Comparison of ENCODE assay signal across 17 cellular contexts in the genomic region with DNA sequence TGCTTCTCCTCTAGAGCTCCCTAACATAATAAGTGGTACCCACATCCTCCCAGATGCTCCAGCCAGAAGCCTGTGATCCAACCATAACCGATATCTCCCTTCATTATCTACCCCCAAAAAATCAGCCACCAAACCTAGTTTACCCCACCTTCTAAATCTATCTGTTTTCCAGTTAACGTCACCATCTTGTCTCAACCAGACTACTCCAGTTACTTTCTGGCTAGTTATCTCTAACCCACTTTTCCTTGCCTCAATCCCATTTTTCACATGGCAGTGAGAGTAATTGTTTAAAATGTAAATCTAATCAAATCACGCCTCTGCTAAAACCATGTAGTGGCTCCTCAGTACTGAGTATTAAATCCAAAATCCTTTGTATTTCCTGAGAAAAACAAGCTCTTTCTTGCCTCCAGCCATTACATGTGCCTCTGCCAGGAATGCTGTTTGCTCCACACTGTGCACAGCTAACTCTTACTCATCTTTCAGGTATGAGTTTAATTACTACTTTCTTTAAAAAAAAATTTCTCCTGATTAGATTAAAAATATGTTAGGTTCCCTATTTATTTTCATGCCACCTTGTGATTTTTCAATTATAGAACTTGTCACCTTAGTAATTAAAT. TPM values are rescaled to one million over a fixed set of nuclear protein-coding genes. Genes with fewer than 3 reads are reported as not detected.
DNase-seq lines count a peak whose midpoint lies in the region; ATAC-seq and TF ChIP-seq lines count a peak whose summit lies in the region.
"Had no signal": no experiment of that assay in that cellular context is flagged by ENCODE, and none has a peak within 500 bp of the region (broad histone marks: within the 10 kb centered on the region; RNA-seq: fewer than 3 reads in every experiment).

No MANE protein-coding gene starts in this region.

- H3K4me1 Mint-ChIP-seq in activated T-cell treated with anti-CD3 and anti-CD28 coated beads, Interleukin-2, amount 50 U/mL, for 72 hours (ENCODE audit: low read depth) = no peaks in the 10 kb centered on the region

- POLR2A ChIA-PET in HCT116 (lab: Charles Lee) = no interaction called here

- peak overlapping the region; percentile 52 for H3K4me2 ChIP-seq in HCT116 (ENCODE audit: low read length)

- CTCF ChIA-PET in HCT116 (lab: Charles Lee) = interaction anchor here (1.2 to 1.5 kb wide), 2 partner anchors 28 to 37 kb away, joined by 3 to 4 read pairs; no protein-coding TSS in a partner anchor

- RAD21 ChIA-PET in HCT116 (lab: Charles Lee; ENCODE audit: low non-redundant PET in 1 of 2, low total read pairs in 2 of 2, uncharacterized antibody in 2 of 2, unreplicated experiment in 2 of 2) = no interaction called here

- H3K27ac Mint-ChIP-seq in activated T-cell treated with anti-CD3 and anti-CD28 coated beads, Interleukin-2, amount 50 U/mL, for 72 hours = no peak overlapping the region

- no peaks in the 10 kb centered on the region for H3K79me2 ChIP-seq in HCT116 (ENCODE audit: insufficient read depth, low read length)

- H3K9me2 ChIP-seq in HCT116 (ENCODE audit: insufficient read depth) = no peaks in the 10 kb centered on the region

- H4K20me1 ChIP-seq in HCT116 (ENCODE audit: insufficient read depth) = no peaks in the 10 kb centered on the region

- H3K4me3 Mint-ChIP-seq in activated T-cell treated with anti-CD3 and anti-CD28 coated beads, Interleukin-2, amount 50 U/mL, for 72 hours = no peak overlapping the region

- H3K9ac ChIP-seq in HCT116 (ENCODE audit: low read length) (no peak overlapping the region), adipocyte (ENCODE audit: low read length) (no peak overlapping the region)

- H3K9me3 ChIP-seq in HCT116 (ENCODE audit: control insufficient read depth in 1 of 2, insufficient read depth in 1 of 2, low read depth in 1 of 2, low read length in 2 of 2) = no peaks in the 10 kb centered on the region
- no peaks in the 10 kb centered on the region for H3K9me3 ChIP-seq in adipocyte (ENCODE audit: control insufficient read depth, low read length)
- H3K9me3 ChIP-seq: lower lobe of right lung, spleen had no signal

- no peaks in the 10 kb centered on the region for H3K27me3 Mint-ChIP-seq in activated T-cell treated with anti-CD3 and anti-CD28 coated beads, Interleukin-2, amount 50 U/mL, for 72 hours (ENCODE audit: low read depth)

- no peaks in the 10 kb centered on the region for H3K36me3 Mint-ChIP-seq in activated T-cell treated with anti-CD3 and anti-CD28 coated beads, Interleukin-2, amount 50 U/mL, for 72 hours (ENCODE audit: insufficient read depth in 2 of 2)

- no TSS peak for BruUV-seq in HCT116 (replicated peaks; lab: Mats Ljungman, UMichigan)

- H3K27me3 ChIP-seq in HCT116 (ENCODE audit: insufficient read depth, low read length) = no peaks in the 10 kb centered on the region
- H3K27me3 ChIP-seq in adipocyte (replicated peaks; ENCODE audit: control insufficient read depth, insufficient read depth, low read length) = no peaks in the 10 kb centered on the region
- H3K27me3 ChIP-seq: spleen had no signal

- H3K4me1 ChIP-seq in HCT116 (ENCODE audit: control insufficient read depth in 1 of 2, insufficient read depth in 2 of 2, low read length in 2 of 2) (peaks cover 4 to 10% of the 10 kb centered on the region in 2 experiments; a peak in 3 of 4 replicates), adipocyte (ENCODE audit: control insufficient read depth, insufficient read depth, low read length) (peaks cover 6% of the 10 kb centered on the region)
- H3K4me1 ChIP-seq: lower lobe of right lung, spleen had no signal

- TF ChIP-seq RAD21 in HCT116 (IDR thresholded peaks at IDR 0.05; ENCODE audit: low read depth) = no peak

- H2AFZ ChIP-seq in HCT116 (ENCODE audit: low read depth, low read length, poor library complexity, severe bottlenecking) = peak overlapping the region; percentile 92

- TF ChIP-seq POLR2A in HCT116 (IDR thresholded peaks at IDR 0.05; ENCODE audit: borderline replicate concordance, extremely low read depth, insufficient read depth, insufficient read length) = no peak

- ATAC-seq in HCT116 (peak; percentile 64; the same call in 1 of the 2 replicates), HG03439 (IDR thresholded peaks at IDR 0.05; ENCODE audit: unreplicated experiment) (no peak)
- no peak for ATAC-seq in activated T-cell treated with anti-CD3 and anti-CD28 coated beads, Interleukin-2, amount 50 U/mL, for 72 hours (replicated peaks in 1 of 2)
- ATAC-seq: HepG2, lower lobe of right lung had no signal

- DNase-seq in HCT116 (ENCODE audit: low read depth, low spot score) (no peak), adipocyte (ENCODE audit: low read depth) (peak; percentile 77), fibroblast of the aortic adventitia (ENCODE audit: low read depth) (peak; percentile 31), NCI-H146 treated with DMSO at 0.1 percent for 48 hours (lab: John Stamatoyannopoulos, UW; ENCODE audit: unreplicated experiment) (no peak), NCI-H69 (lab: John Stamatoyannopoulos, UW) (no peak)
- DNase-seq in activated T-cell treated with anti-CD3 and anti-CD28 coated beads, Interleukin-2, amount 50 U/mL, for 72 hours = no peak
- DNase-seq: activated CD4-positive, alpha-beta T cell treated with anti-CD3 and anti-CD28 coated beads, Interleukin-2, amount 50 U/mL, for 1 hour; Calu3; effector memory CD4-positive, alpha-beta T cell; lower lobe of right lung; NCI-H1417; NCI-H524; spleen had no signal

- intact Hi-C loops in HCT116 (cut with micrococcal nuclease) = no loop called here

- TF ChIP-seq CTCF in HCT116 (IDR thresholded peaks at IDR 0.05 in 2 of 3, conservative IDR thresholded peaks at IDR 0.05 in 1 of 3; ENCODE audit: borderline replicate concordance in 1 of 3, insufficient read depth in 1 of 3, low read depth in 2 of 3, low read length in 2 of 3) (no peak), fibroblast of the aortic adventitia (IDR thresholded peaks at IDR 0.05; ENCODE audit: insufficient read depth, low read length) (no peak)

- H3K4me3 ChIP-seq in HCT116 (replicated peaks in 1 of 2; ENCODE audit: low read depth in 1 of 2, low read length in 2 of 2) (no peak overlapping the region), adipocyte (ENCODE audit: low read length) (no peak overlapping the region), fibroblast of the aortic adventitia (ENCODE audit: low read depth, low read length) (no peak overlapping the region)
- H3K4me3 ChIP-seq: lower lobe of right lung, spleen had no signal

- H3K27ac ChIP-seq in HCT116 (ENCODE audit: low read depth, low read length) = no peak overlapping the region
- H3K27ac ChIP-seq: lower lobe of right lung, spleen had no signal

- H3K36me3 ChIP-seq in HCT116 (ENCODE audit: control insufficient read depth in 1 of 2, insufficient read depth in 2 of 2, low read length in 2 of 2) = no peaks in the 10 kb centered on the region
- no peaks in the 10 kb centered on the region for H3K36me3 ChIP-seq in adipocyte (ENCODE audit: control insufficient read depth, insufficient read depth, low read length, severe bottlenecking)
- H3K36me3 ChIP-seq: lower lobe of right lung, spleen had no signal

- H3K9me3 Mint-ChIP-seq in activated T-cell treated with anti-CD3 and anti-CD28 coated beads, Interleukin-2, amount 50 U/mL, for 72 hours = no peaks in the 10 kb centered on the region

TF ChIP-seq in HCT116, 20 proteins besides CTCF, POLR2A, EP300 and RAD21:
- no peak for TF ChIP-seq EGR1 (IDR thresholded peaks at IDR 0.05; ENCODE audit: low read depth)
- TF ChIP-seq, protein P1, sequence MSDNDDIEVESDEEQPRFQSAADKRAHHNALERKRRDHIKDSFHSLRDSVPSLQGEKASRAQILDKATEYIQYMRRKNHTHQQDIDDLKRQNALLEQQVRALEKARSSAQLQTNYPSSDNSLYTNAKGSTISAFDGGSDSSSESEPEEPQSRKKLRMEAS (IDR thresholded peaks at IDR 0.05) = no peak
- 0 out of 2 replicates have a peak, but pooled peaks have one; percentile 22 for TF ChIP-seq FOSL1 (IDR thresholded peaks at IDR 0.05; ENCODE audit: low read depth)
- TF ChIP-seq CEBPB (IDR thresholded peaks at IDR 0.05; ENCODE audit: low read depth) = no peak

RNA-seq across cellular contexts. Expression of gene CCDC54, which starts 15.4 kb away (rescaled TPM):
- not detected for total RNA-seq in HCT116 (2021; ENCODE audit: unreplicated experiment)
- polyA plus RNA-seq in HCT116 (2012) = not detected in 2 replicates
- not detected in 2 replicates for total RNA-seq in fibroblast of the aortic adventitia (ENCODE audit: low replicate concordance)
- not detected for total RNA-seq in activated T-cell treated with anti-CD3 and anti-CD28 coated beads, Interleukin-2, amount 50 U/mL, for 72 hours
- total RNA-seq: Calu3, HepG2, lower lobe of right lung, spleen, subcutaneous adipose tissue had no signal
- polyA plus RNA-seq: HepG2, neural cell, spleen had no signal

Comparison
In these comparisons a context has a peak if more than half of its experiments do, and no peak if none do; other contexts are left out.
1. DNase-seq: peak in adipocyte (single experiment) and fibroblast of the aortic adventitia (single experiment); none in HCT116 (single experiment), activated T-cell treated with anti-CD3 and anti-CD28 coated beads, Interleukin-2, amount 50 U/mL, for 72 hours (0 of 2), NCI-H146 treated with DMSO at 0.1 percent for 48 hours (single experiment) and NCI-H69 (single experiment).